In genomic region chr12:77816196-77816595, GRCh38 we compare ENCODE assay signal across 15 cellular contexts. TPM values are rescaled to one million over a fixed set of nuclear protein-coding genes. Genes with fewer than 3 reads are reported as not detected.
DNase-seq lines count a peak whose midpoint lies in the region; ATAC-seq and TF ChIP-seq lines count a peak whose summit lies in the region.
"Had no signal": no experiment of that assay in that cellular context is flagged by ENCODE, and none has a peak within 500 bp of the region (broad histone marks: within the 10 kb centered on the region; RNA-seq: fewer than 3 reads in every experiment).

No MANE protein-coding gene starts in this region.

- no peak for DNase-seq in tibial artery
- DNase-seq in uterus = no peak
- no peak for DNase-seq in HuH-7.5 (ENCODE audit: low spot score)
- DNase-seq in NCI-H1930 (lab: John Stamatoyannopoulos, UW) = no peak
- DNase-seq: activated CD4-positive, alpha-beta memory T cell treated with anti-CD3 and anti-CD28 coated beads, Interleukin-2, amount 10 ng/mL, durations not matched to agents 7 days and 5 days; activated naive CD8-positive, alpha-beta T cell treated with anti-CD3 and anti-CD28 coated beads, Interleukin-2, amount 10 ng/mL, durations not matched to agents 7 days and 5 days; foreskin keratinocyte; NCI-H774; stimulated activated naive CD4-positive, alpha-beta T cell had no signal

- H3K4me1 ChIP-seq in tibial artery = no peaks in the 10 kb centered on the region
- no peaks in the 10 kb centered on the region for H3K4me1 ChIP-seq in uterus
- H3K4me1 ChIP-seq: foreskin keratinocyte had no signal

- H3K9me3 ChIP-seq in tibial artery = no peaks in the 10 kb centered on the region
- no peaks in the 10 kb centered on the region for H3K9me3 ChIP-seq in uterus
- H3K9me3 ChIP-seq: BLaER1 had no signal

- intact Hi-C loops in tibial artery (cut with DNase I; ENCODE audit: low total_unique reads) = no loop called here
- intact Hi-C loops in uterus (cut with DNase I; ENCODE audit: low total_unique reads) = no loop called here

- TF ChIP-seq CTCF in tibial artery (IDR thresholded peaks at IDR 0.05) (no peak), uterus (IDR thresholded peaks at IDR 0.05) (no peak)

- H3K27me3 ChIP-seq in tibial artery (no peaks in the 10 kb centered on the region), uterus (no peaks in the 10 kb centered on the region)
- H3K27me3 ChIP-seq: BLaER1 had no signal

- TF ChIP-seq POLR2A in GM18505 (IDR thresholded peaks at IDR 0.05; ENCODE audit: borderline replicate concordance, extremely low read depth, insufficient read depth, insufficient read length) (no peak), uterus (IDR thresholded peaks at IDR 0.05) (no peak)

- peak; percentile 99 for ATAC-seq in GM18505 (IDR thresholded peaks at IDR 0.05; ENCODE audit: unreplicated experiment)
- peak; percentile 94 for ATAC-seq in GM19463 (IDR thresholded peaks at IDR 0.05; ENCODE audit: unreplicated experiment)
- peak; percentile 91 for ATAC-seq in HG02938 (IDR thresholded peaks at IDR 0.05; ENCODE audit: unreplicated experiment)
- ATAC-seq in HG03571 (IDR thresholded peaks at IDR 0.05; ENCODE audit: unreplicated experiment) = peak; percentile 95
- ATAC-seq: foreskin keratinocyte, left lobe of liver had no signal

- H3K27ac ChIP-seq in tibial artery = no peak overlapping the region
- H3K27ac ChIP-seq in uterus = no peak overlapping the region
- H3K27ac ChIP-seq: BLaER1, foreskin keratinocyte had no signal

- H3K4me3 ChIP-seq in tibial artery (no peak overlapping the region), uterus (no peak overlapping the region)
- H3K4me3 ChIP-seq: BLaER1 had no signal

- H3K36me3 ChIP-seq in tibial artery (no peaks in the 10 kb centered on the region), uterus (no peaks in the 10 kb centered on the region)
- H3K36me3 ChIP-seq: BLaER1 had no signal

RNA-seq across cellular contexts. Expression of gene NAV3, which starts 14.5 kb away (rescaled TPM):
- total RNA-seq in uterus = 10 to 100 TPM in 3 of 4 donors, 1 to 10 TPM in 1; 7.2 to 33.9 (median 13.0) TPM
- total RNA-seq: activated CD4-positive, alpha-beta memory T cell treated with anti-CD3 and anti-CD28 coated beads, Interleukin-2, amount 10 ng/mL, durations not matched to agents 7 days and 5 days; activated naive CD8-positive, alpha-beta T cell treated with anti-CD3 and anti-CD28 coated beads, Interleukin-2, amount 10 ng/mL, durations not matched to agents 7 days and 5 days had no signal
